In genomic region chr1:1344672-1345361, GRCh38 we compare ENCODE assay signal across 8 cellular contexts. TPM values are rescaled to one million over a fixed set of nuclear protein-coding genes. Genes with fewer than 3 reads are reported as not detected.
A peak's percentile ranks its signal among the peaks of the same experiment; 100 is the strongest.
DNase-seq lines count a peak whose midpoint lies in the region; ATAC-seq and TF ChIP-seq lines count a peak whose summit lies in the region.

No MANE protein-coding gene starts in this region.

- 64 to 74% methylated on average over 7 to 8 of the region's 15 CpGs for WGBS in thyroid gland, 2 donors

- TF ChIP-seq POLR2A in thyroid gland (IDR thresholded peaks at IDR 0.05): no peak

- no peak for ATAC-seq in GM19351 (IDR thresholded peaks at IDR 0.05; ENCODE audit: unreplicated experiment)

- peak; percentile 54 for TF ChIP-seq CTCF in cardiac muscle cell (IDR thresholded peaks at IDR 0.05; ENCODE audit: low read depth, low read length)
- peak in 2 of 6 experiments; percentile 21 to 46 for TF ChIP-seq CTCF in thyroid gland (IDR thresholded peaks at IDR 0.05)
- TF ChIP-seq CTCF in right atrium auricular region (IDR thresholded peaks at IDR 0.05): no peak

- intact Hi-C loops in cardiac septum (cut with DNase I) (no loop called here), thyroid gland (cut with DNase I) (no loop called here)

- H3K9me3 ChIP-seq in cardiac muscle cell (ENCODE audit: low read depth) (no peaks in the 10 kb centered on the region), thyroid gland (no peaks in the 10 kb centered on the region), right atrium auricular region (no peaks in the 10 kb centered on the region)

- no peaks in the 10 kb centered on the region for H3K27me3 ChIP-seq in cardiac muscle cell
- no peaks in the 10 kb centered on the region for H3K27me3 ChIP-seq in thyroid gland
- H3K27me3 ChIP-seq in right atrium auricular region: no peaks in the 10 kb centered on the region

- H3K4me1 ChIP-seq in cardiac muscle cell (ENCODE audit: low read depth) (no peaks in the 10 kb centered on the region), thyroid gland (peaks cover 27 to 41% of the 10 kb centered on the region in 2 donors), right atrium auricular region (peaks cover 0 to 46% of the 10 kb centered on the region in 2 donors)

- H3K36me3 ChIP-seq in cardiac muscle cell: no peaks in the 10 kb centered on the region
- H3K36me3 ChIP-seq in thyroid gland: peaks cover 0 to 13% of the 10 kb centered on the region in 2 donors
- peaks cover 9% of the 10 kb centered on the region for H3K36me3 ChIP-seq in right atrium auricular region

- DNase-seq in cardiac muscle cell (ENCODE audit: low read depth in 1 of 2, low spot score in 1 of 2): peak in 1 of 2 donors; percentile 50
- no peak for DNase-seq in cardiac septum (ENCODE audit: low spot score)
- DNase-seq in activated T-cell treated with anti-CD3 and anti-CD28 coated beads for 24 hours (ENCODE audit: low read depth): peak; percentile 38
- peak; percentile 48 for DNase-seq in kidney glomerular epithelial cell (lab: John Stamatoyannopoulos, UW)
- DNase-seq in thyroid gland: peak; percentile 41 to 47
- DNase-seq in middle frontal gyrus (ENCODE audit: extremely low spot score, low spot score): no peak
- no peak for DNase-seq in right atrium auricular region (ENCODE audit: low spot score)

- no peak overlapping the region for H3K27ac ChIP-seq in cardiac muscle cell
- no peak overlapping the region for H3K27ac ChIP-seq in thyroid gland
- H3K27ac ChIP-seq in right atrium auricular region: no peak overlapping the region

- H3K4me3 ChIP-seq in cardiac muscle cell (no peak overlapping the region), thyroid gland (replicated peaks in 1 of 3) (no peak overlapping the region), right atrium auricular region (no peak overlapping the region)

RNA-seq across cellular contexts. Expression of gene DVL1, which starts 4.4 kb away (rescaled TPM):
- total RNA-seq in cardiac muscle cell: 78.1 and 105 TPM in 2 replicates
- 29.1 and 49.2 TPM in 2 replicates for polyA plus RNA-seq in cardiac muscle cell
- 96.2 TPM for total RNA-seq in cardiac septum
- total RNA-seq in thyroid gland: 10 to 100 TPM; 46.6 to 79.4 (median 61.7) TPM
- total RNA-seq in right atrium auricular region: 10 to 100 TPM; 75.0 to 80.2 TPM

RNA-seq across cellular contexts. Expression of gene MXRA8, which starts 13.5 kb away (rescaled TPM):
- total RNA-seq in cardiac muscle cell: 50.4 and 90.1 TPM in 2 replicates
- polyA plus RNA-seq in cardiac muscle cell: 42.2 and 58.8 TPM in 2 replicates
- 30.5 TPM for total RNA-seq in cardiac septum
- total RNA-seq in thyroid gland: 100 to 1,000 TPM in 3 of 4 donors, 10 to 100 TPM in 1; 57.1 to 143 (median 106) TPM
- total RNA-seq in right atrium auricular region: 10 to 100 TPM; 53.4 to 58.6 TPM

RNA-seq across cellular contexts. Expression of gene TAS1R3, which starts 13.7 kb away (rescaled TPM):
- total RNA-seq in cardiac muscle cell (0.81 and 1.1 TPM in 2 replicates), cardiac septum (0.62 TPM), thyroid gland (1 to 10 TPM in 2 of 4 donors, under 1 TPM in 2; 0.11 to 1.4 (median 0.68) TPM), right atrium auricular region (under 1 TPM; 0.30 to 0.35 TPM)
- 0.32 and 0.70 TPM in 2 replicates for polyA plus RNA-seq in cardiac muscle cell

RNA-seq across cellular contexts. Expression of gene CPTP, which starts 20.2 kb away (rescaled TPM):
- total RNA-seq in cardiac muscle cell (38.5 and 49.3 TPM in 2 replicates), cardiac septum (50.2 TPM), thyroid gland (10 to 100 TPM; 16.7 to 37.3 (median 24.3) TPM), right atrium auricular region (10 to 100 TPM; 35.6 to 64.1 TPM)
- polyA plus RNA-seq in cardiac muscle cell: 33.7 and 38.0 TPM in 2 replicates

RNA-seq across cellular contexts. Expression of gene INTS11, which starts 20.4 kb away (rescaled TPM):
- total RNA-seq in cardiac muscle cell (100.0 and 124 TPM in 2 replicates), cardiac septum (73.8 TPM), thyroid gland (100 to 1,000 TPM in 2 of 4 donors, 10 to 100 TPM in 2; 68.9 to 116 (median 94.7) TPM), right atrium auricular region (10 to 100 TPM; 59.6 to 65.2 TPM)
- 75.8 and 86.4 TPM in 2 replicates for polyA plus RNA-seq in cardiac muscle cell

Comparison
In these comparisons a context has a peak if more than half of its experiments do, and no peak if none do; other contexts are left out.
1. DNase-seq: peak in activated T-cell treated with anti-CD3 and anti-CD28 coated beads for 24 hours (single experiment), kidney glomerular epithelial cell (single experiment) and thyroid gland (2 of 2); none in cardiac septum (single experiment), middle frontal gyrus (single experiment) and right atrium auricular region (single experiment).